23 cellular contexts compared by ENCODE assay signal in genomic region chr5:108432024-108432423, GRCh38. TPM values are rescaled to one million over a fixed set of nuclear protein-coding genes. Genes with fewer than 3 reads are reported as not detected.
DNase-seq lines count a peak whose midpoint lies in the region; ATAC-seq, FAIRE-seq and TF ChIP-seq lines count a peak whose summit lies in the region.
"Had no signal": no experiment of that assay in that cellular context is flagged by ENCODE, and none has a peak within 500 bp of the region (broad histone marks: within the 10 kb centered on the region; RNA-seq: fewer than 3 reads in every experiment).

No MANE protein-coding gene starts in this region.

- H2BK12ac ChIP-seq in mesenchymal stem cell (ENCODE audit: low read length in 2 of 2) = no peak overlapping the region

- H3K4me2 ChIP-seq in mesenchymal stem cell (ENCODE audit: low read length, poor library complexity, severe bottlenecking) = no peak overlapping the region

- H3K9me3 ChIP-seq in mesenchymal stem cell (ENCODE audit: control insufficient read depth, low read length) = no peaks in the 10 kb centered on the region
- H3K9me3 ChIP-seq in effector memory CD4-positive, alpha-beta T cell (ENCODE audit: control insufficient read depth, low read length) = no peaks in the 10 kb centered on the region
- H3K9me3 ChIP-seq: ascending aorta, Caco-2, left lung, MG63, right lobe of liver, stomach had no signal

- FAIRE-seq in D721Med (lab: Jason Lieb, UNC) = no peak
- FAIRE-seq: colon, G401.6, GM12892, HepG2 had no signal

- WGBS in mesenchymal stem cell = 64% methylated on average over 1 of the region's 2 CpGs

- peak; percentile 37 for DNase-seq in AG10803 (ENCODE audit: low read depth)
- DNase-seq in HS-5 (ENCODE audit: low read depth) = peak; percentile 36
- peak; percentile 36 for DNase-seq in astrocyte of the spinal cord (ENCODE audit: low read depth, low spot score)
- DNase-seq in mesenchymal stem cell = peak; percentile 33
- DNase-seq in effector memory CD4-positive, alpha-beta T cell = no peak
- no peak for DNase-seq in D721Med (ENCODE audit: insufficient read length, low spot score)
- DNase-seq in NCI-H1048 (lab: John Stamatoyannopoulos, UW) = no peak
- DNase-seq: activated CD4-positive, alpha-beta T cell treated with anti-CD3 and anti-CD28 coated beads, Interleukin-2, amount 50 U/mL, for 48 hours; activated naive CD4-positive, alpha-beta T cell; Caco-2; left lung; MG63; NCI-H187 treated with DMSO at 0.1 percent for 48 hours; right lobe of liver; stimulated activated CD4-positive, alpha-beta T cell treated with anti-CD3 and anti-CD28 coated beads, Interleukin-2, amount 100 ng/mL, for 48 hours; stomach; WERI-Rb-1 had no signal

- no peak overlapping the region for H4K8ac ChIP-seq in mesenchymal stem cell (ENCODE audit: low read length)

- no peak overlapping the region for H2BK15ac ChIP-seq in mesenchymal stem cell (ENCODE audit: low read depth, poor library complexity, severe bottlenecking)

- H2BK120ac ChIP-seq in mesenchymal stem cell (ENCODE audit: low read depth, low read length) = no peak overlapping the region

- no peak overlapping the region for H3K4ac ChIP-seq in mesenchymal stem cell (ENCODE audit: low read depth in 1 of 2, low read length in 2 of 2)

- no peaks in the 10 kb centered on the region for H3K36me3 ChIP-seq in mesenchymal stem cell (ENCODE audit: control insufficient read depth in 1 of 2, insufficient read depth in 2 of 2, low read depth in 1 of 2, low read length in 2 of 2)
- no peaks in the 10 kb centered on the region for H3K36me3 ChIP-seq in effector memory CD4-positive, alpha-beta T cell (ENCODE audit: control insufficient read depth, insufficient read depth, low read length)
- H3K36me3 ChIP-seq: ascending aorta, left lung, MG63, right lobe of liver, stomach, WERI-Rb-1 had no signal

- no peak overlapping the region for H2AFZ ChIP-seq in mesenchymal stem cell (ENCODE audit: low read depth, low read length)

- peaks cover 2% of the 10 kb centered on the region for H3K4me1 ChIP-seq in mesenchymal stem cell (ENCODE audit: control insufficient read depth, insufficient read depth, low read depth, low read length)
- H3K4me1 ChIP-seq in effector memory CD4-positive, alpha-beta T cell (ENCODE audit: control insufficient read depth, insufficient read depth, low read length, poor library complexity, severe bottlenecking) = no peaks in the 10 kb centered on the region
- H3K4me1 ChIP-seq: ascending aorta, Caco-2, left lung, right lobe of liver, stomach had no signal

- no peak for ATAC-seq in HG02759 (IDR thresholded peaks at IDR 0.05; ENCODE audit: unreplicated experiment)
- ATAC-seq: HepG2, left lung, right lobe of liver had no signal

- in situ Hi-C loops in astrocyte of the spinal cord (cut with HindIII; ENCODE audit: low sequenced_read_pairs) = no loop called here

- H2AK5ac ChIP-seq in mesenchymal stem cell (ENCODE audit: low read length, severe bottlenecking) = no peak overlapping the region

- no peaks in the 10 kb centered on the region for H3K27me3 ChIP-seq in mesenchymal stem cell (ENCODE audit: control insufficient read depth in 1 of 2, insufficient read depth in 1 of 2, low read length in 2 of 2)
- no peaks in the 10 kb centered on the region for H3K27me3 ChIP-seq in effector memory CD4-positive, alpha-beta T cell (replicated peaks; ENCODE audit: control insufficient read depth, insufficient read depth, low read length, poor library complexity, severe bottlenecking)
- H3K27me3 ChIP-seq: ascending aorta, left lung, MG63, right lobe of liver, stomach had no signal

- H3K4me3 ChIP-seq in AG10803 (ENCODE audit: low read length) (no peak overlapping the region), astrocyte of the spinal cord (ENCODE audit: low read depth, low read length) (no peak overlapping the region), mesenchymal stem cell (ENCODE audit: insufficient read depth in 1 of 2, low read depth in 1 of 2, low read length in 2 of 2) (no peak overlapping the region)
- H3K4me3 ChIP-seq in effector memory CD4-positive, alpha-beta T cell (ENCODE audit: insufficient read depth, low read depth, low read length, poor library complexity, severe bottlenecking) = no peak overlapping the region
- H3K4me3 ChIP-seq: ascending aorta, left lung, MG63, right lobe of liver, stomach had no signal

- no peak overlapping the region for H3K23ac ChIP-seq in mesenchymal stem cell (ENCODE audit: low read length in 2 of 2)

- no peak overlapping the region for H4K91ac ChIP-seq in mesenchymal stem cell (ENCODE audit: low read length)

- H3K18ac ChIP-seq in mesenchymal stem cell (ENCODE audit: low read depth in 1 of 2, low read length in 2 of 2) = no peak overlapping the region

- H3K9ac ChIP-seq in mesenchymal stem cell (ENCODE audit: low read length) = peak overlapping the region; percentile 69

- no peaks in the 10 kb centered on the region for H3K79me1 ChIP-seq in mesenchymal stem cell (replicated peaks; ENCODE audit: low read length, poor library complexity, severe bottlenecking)

- H3K27ac ChIP-seq in mesenchymal stem cell (ENCODE audit: low read length, poor library complexity, severe bottlenecking) = peak overlapping the region; percentile 50
- no peak overlapping the region for H3K27ac ChIP-seq in effector memory CD4-positive, alpha-beta T cell (ENCODE audit: insufficient read depth, low read length, poor library complexity, severe bottlenecking)
- H3K27ac ChIP-seq: ascending aorta, left lung, right lobe of liver, stomach, WERI-Rb-1 had no signal

- no peak overlapping the region for H3K14ac ChIP-seq in mesenchymal stem cell (ENCODE audit: low read length in 2 of 2)

- no peak overlapping the region for H2BK5ac ChIP-seq in mesenchymal stem cell (ENCODE audit: low read depth, low read length, poor library complexity, severe bottlenecking)

- TF ChIP-seq CTCF in AG10803 (conservative IDR thresholded peaks at IDR 0.05; ENCODE audit: low read length) (no peak), astrocyte of the spinal cord (IDR thresholded peaks at IDR 0.05; ENCODE audit: low read depth, low read length) (no peak), D721Med (IDR thresholded peaks at IDR 0.05; ENCODE audit: insufficient read depth, missing control alignments) (no peak)

RNA-seq across cellular contexts. Expression of gene FBXL17, which starts 50.1 kb away (rescaled TPM):
- 8.7 TPM for polyA plus RNA-seq in mesenchymal stem cell (2013, experiment 1 of 2)
- polyA plus RNA-seq in mesenchymal stem cell (2013, experiment 2 of 2) = 9.1 TPM

Comparison
In these comparisons a context has a peak if more than half of its experiments do, and no peak if none do; other contexts are left out.
1. DNase-seq: peak in AG10803 (single experiment), HS-5 (single experiment), astrocyte of the spinal cord (single experiment) and mesenchymal stem cell (single experiment); none in effector memory CD4-positive, alpha-beta T cell (0 of 3), D721Med (single experiment) and NCI-H1048 (single experiment).